In the genomic region with DNA sequence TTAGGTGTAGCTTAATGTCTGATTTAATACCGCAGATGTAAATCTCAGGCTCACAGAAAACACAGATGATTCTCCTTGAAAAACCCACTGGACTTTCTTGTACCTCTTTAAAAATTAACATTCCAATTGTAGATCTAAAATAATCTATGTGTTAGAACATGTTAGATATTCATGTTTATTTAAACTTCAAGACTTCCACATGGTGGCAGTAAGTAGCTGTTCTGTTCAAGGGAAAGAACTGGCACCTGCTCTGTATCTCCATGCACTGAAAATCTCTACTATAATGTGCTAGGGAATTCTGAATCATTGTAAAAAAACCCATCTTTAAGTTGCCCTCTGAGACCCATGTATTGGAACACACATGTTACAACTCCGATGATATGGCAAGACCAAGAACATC, we compare ENCODE assay signal across 11 cellular contexts.
DNase-seq lines count a peak whose midpoint lies in the region; ATAC-seq and TF ChIP-seq lines count a peak whose summit lies in the region.
"Had no signal": no experiment of that assay in that cellular context is flagged by ENCODE, and none has a peak within 500 bp of the region (broad histone marks: within the 10 kb centered on the region; RNA-seq: fewer than 3 reads in every experiment).

No MANE protein-coding gene starts in this region.

- WGBS in sigmoid colon, 2 donors, result 93 to 94% methylated on average over 2 of the region's 2 CpGs

- H4K20me1 ChIP-seq in PC-9 (ENCODE audit: insufficient read depth), result no peaks in the 10 kb centered on the region
- H4K20me1 ChIP-seq: BLaER1 treated with 17β-estradiol and CSF1 and Interleukin-3, amounts not matched to agents 10 nM and 100 nM had no signal

- no TSS peak for BruUV-seq in PC-9 (replicated peaks; lab: Mats Ljungman, UMichigan)

- no peak overlapping the region for H3K4me2 ChIP-seq in PC-9
- H3K4me2 ChIP-seq: BLaER1 treated with 17β-estradiol and CSF1 and Interleukin-3, amounts not matched to agents 10 nM and 100 nM had no signal

- POLR2A ChIA-PET in PC-9 (lab: Charles Lee; ENCODE audit: unreplicated experiment), result no interaction called here
- POLR2A ChIA-PET in CD8-positive, alpha-beta T cell (lab: Charles Lee), result no interaction called here

- H3K36me3 ChIP-seq in PC-9 (ENCODE audit: low read depth) (no peaks in the 10 kb centered on the region), upper lobe of right lung (no peaks in the 10 kb centered on the region), sigmoid colon (no peaks in the 10 kb centered on the region)
- H3K36me3 ChIP-seq in CD8-positive, alpha-beta T cell (ENCODE audit: insufficient read depth, low read length), result no peaks in the 10 kb centered on the region
- H3K36me3 ChIP-seq: BLaER1 treated with 17β-estradiol and CSF1 and Interleukin-3, amounts not matched to agents 10 nM and 100 nM had no signal

- ATAC-seq in upper lobe of right lung, result peak; percentile 37
- no peak for ATAC-seq in activated CD8-positive, alpha-beta memory T cell treated with anti-CD3 and anti-CD28 coated beads, Interleukin-2, amount 10 ng/mL, durations not matched to agents 7 days and 5 days
- no peak for ATAC-seq in CD8-positive, alpha-beta T cell
- ATAC-seq: esophagus mucosa had no signal

- H3K9me3 ChIP-seq in PC-9 (ENCODE audit: insufficient read depth, low read depth) (no peaks in the 10 kb centered on the region), upper lobe of right lung (no peaks in the 10 kb centered on the region), sigmoid colon (no peaks in the 10 kb centered on the region)
- no peaks in the 10 kb centered on the region for H3K9me3 ChIP-seq in CD8-positive, alpha-beta T cell (ENCODE audit: low read length)
- H3K9me3 ChIP-seq: BLaER1 treated with 17β-estradiol and CSF1 and Interleukin-3, amounts not matched to agents 10 nM and 100 nM had no signal

- H3K27me3 Mint-ChIP-seq in activated CD8-positive, alpha-beta memory T cell treated with anti-CD3 and anti-CD28 coated beads, Interleukin-2, amount 10 ng/mL, durations not matched to agents 7 days and 5 days, result no peaks in the 10 kb centered on the region
- no peaks in the 10 kb centered on the region for H3K27me3 Mint-ChIP-seq in CD8-positive, alpha-beta T cell (ENCODE audit: low read depth)
- H3K27me3 Mint-ChIP-seq: activated CD4-positive, alpha-beta memory T cell treated with anti-CD3 and anti-CD28 coated beads for 36 hours had no signal

- no peaks in the 10 kb centered on the region for H3K9me2 ChIP-seq in PC-9 (ENCODE audit: insufficient read depth)

- H3K27me3 ChIP-seq in PC-9 (ENCODE audit: insufficient read depth, low read depth), result no peaks in the 10 kb centered on the region
- no peaks in the 10 kb centered on the region for H3K27me3 ChIP-seq in upper lobe of right lung
- H3K27me3 ChIP-seq in sigmoid colon, result no peaks in the 10 kb centered on the region
- H3K27me3 ChIP-seq in CD8-positive, alpha-beta T cell (ENCODE audit: insufficient read depth, low read length), result no peaks in the 10 kb centered on the region
- H3K27me3 ChIP-seq: BLaER1 treated with 17β-estradiol and CSF1 and Interleukin-3, amounts not matched to agents 10 nM and 100 nM had no signal

- no peaks in the 10 kb centered on the region for H3F3A ChIP-seq in PC-9 (ENCODE audit: insufficient read depth, low read depth)

- no peak for TF ChIP-seq EP300 in sigmoid colon (IDR thresholded peaks at IDR 0.05)

- peaks cover 4% of the 10 kb centered on the region for H3K9me3 Mint-ChIP-seq in activated CD8-positive, alpha-beta memory T cell treated with anti-CD3 and anti-CD28 coated beads, Interleukin-2, amount 10 ng/mL, durations not matched to agents 7 days and 5 days (ENCODE audit: low read depth)
- H3K9me3 Mint-ChIP-seq in CD8-positive, alpha-beta T cell, result peaks cover 5% of the 10 kb centered on the region
- H3K9me3 Mint-ChIP-seq: activated CD4-positive, alpha-beta memory T cell treated with anti-CD3 and anti-CD28 coated beads for 36 hours had no signal

- H3K27ac ChIP-seq in PC-9 (no peak overlapping the region), upper lobe of right lung (no peak overlapping the region), sigmoid colon (no peak overlapping the region)
- H3K27ac ChIP-seq in CD8-positive, alpha-beta T cell (ENCODE audit: low read depth, low read length), result no peak overlapping the region
- H3K27ac ChIP-seq: BLaER1 treated with 17β-estradiol and CSF1 and Interleukin-3, amounts not matched to agents 10 nM and 100 nM had no signal

- no peaks in the 10 kb centered on the region for H3K4me1 ChIP-seq in PC-9 (replicated peaks; ENCODE audit: insufficient read depth)
- H3K4me1 ChIP-seq in upper lobe of right lung, result no peaks in the 10 kb centered on the region
- H3K4me1 ChIP-seq in sigmoid colon, result no peaks in the 10 kb centered on the region
- H3K4me1 ChIP-seq in CD8-positive, alpha-beta T cell (ENCODE audit: insufficient read depth, low read length), result no peaks in the 10 kb centered on the region
- H3K4me1 ChIP-seq: BLaER1 treated with 17β-estradiol and CSF1 and Interleukin-3, amounts not matched to agents 10 nM and 100 nM had no signal

- intact Hi-C loops in PC-9 (cut with micrococcal nuclease; ENCODE audit: unreplicated experiment) (no loop called here), upper lobe of right lung (cut with DNase I) (no loop called here), sigmoid colon (cut with DNase I) (no loop called here)
- intact Hi-C loops in CD8-positive, alpha-beta T cell (cut with DNase I, micrococcal nuclease), result no loop called here

- H3K4me1 Mint-ChIP-seq in activated CD8-positive, alpha-beta memory T cell treated with anti-CD3 and anti-CD28 coated beads, Interleukin-2, amount 10 ng/mL, durations not matched to agents 7 days and 5 days, result no peaks in the 10 kb centered on the region
- H3K4me1 Mint-ChIP-seq in CD8-positive, alpha-beta T cell (ENCODE audit: low read depth), result no peaks in the 10 kb centered on the region

- no peak for TF ChIP-seq POLR2A in sigmoid colon (IDR thresholded peaks at IDR 0.05)

- H3K27ac Mint-ChIP-seq in activated CD8-positive, alpha-beta memory T cell treated with anti-CD3 and anti-CD28 coated beads, Interleukin-2, amount 10 ng/mL, durations not matched to agents 7 days and 5 days, result no peak overlapping the region
- no peak overlapping the region for H3K27ac Mint-ChIP-seq in CD8-positive, alpha-beta T cell
- H3K27ac Mint-ChIP-seq: activated CD4-positive, alpha-beta memory T cell treated with anti-CD3 and anti-CD28 coated beads for 36 hours had no signal

- no peak overlapping the region for H3K4me3 ChIP-seq in PC-9
- no peak overlapping the region for H3K4me3 ChIP-seq in upper lobe of right lung
- H3K4me3 ChIP-seq in sigmoid colon, result no peak overlapping the region
- no peak overlapping the region for H3K4me3 ChIP-seq in CD8-positive, alpha-beta T cell (ENCODE audit: low read depth, low read length)
- H3K4me3 ChIP-seq: BLaER1 treated with 17β-estradiol and CSF1 and Interleukin-3, amounts not matched to agents 10 nM and 100 nM had no signal

- CTCF ChIA-PET in PC-9 (lab: Charles Lee), result no interaction called here
- CTCF ChIA-PET in activated CD8-positive, alpha-beta memory T cell treated with anti-CD3 and anti-CD28 coated beads, Interleukin-2, amount 10 ng/mL, durations not matched to agents 7 days and 5 days (lab: Charles Lee), result no interaction called here
- CTCF ChIA-PET in CD8-positive, alpha-beta T cell (lab: Charles Lee), result no interaction called here

- TF ChIP-seq CTCF in PC-9 (conservative IDR thresholded peaks at IDR 0.05), result 0 out of 2 replicates have a peak, but pooled peaks have one; percentile 26
- no peak for TF ChIP-seq CTCF in upper lobe of right lung (IDR thresholded peaks at IDR 0.05)
- no peak for TF ChIP-seq CTCF in sigmoid colon (IDR thresholded peaks at IDR 0.05)
- TF ChIP-seq CTCF in CD8-positive, alpha-beta T cell (IDR thresholded peaks at IDR 0.05), result no peak

- H3K36me3 Mint-ChIP-seq in activated CD8-positive, alpha-beta memory T cell treated with anti-CD3 and anti-CD28 coated beads, Interleukin-2, amount 10 ng/mL, durations not matched to agents 7 days and 5 days, result no peaks in the 10 kb centered on the region
- no peaks in the 10 kb centered on the region for H3K36me3 Mint-ChIP-seq in CD8-positive, alpha-beta T cell
- H3K36me3 Mint-ChIP-seq: activated CD4-positive, alpha-beta memory T cell treated with anti-CD3 and anti-CD28 coated beads for 36 hours had no signal

- no peaks in the 10 kb centered on the region for H3K79me2 ChIP-seq in PC-9 (ENCODE audit: low read depth)

- DNase-seq in SHP77 (lab: John Stamatoyannopoulos, UW) (peak; percentile 23 to 46), SHP77 treated with DMSO at 0.1 percent for 48 hours (lab: John Stamatoyannopoulos, UW) (no peak), PC-9 (no peak), globus pallidus (ENCODE audit: low spot score) (peak; percentile 2), upper lobe of right lung (no peak), sigmoid colon (no peak)
- DNase-seq in activated CD8-positive, alpha-beta memory T cell treated with anti-CD3 and anti-CD28 coated beads, Interleukin-2, amount 10 ng/mL, durations not matched to agents 7 days and 5 days, result no peak
- no peak for DNase-seq in CD8-positive, alpha-beta T cell
- DNase-seq: activated CD4-positive, alpha-beta memory T cell treated with anti-CD3 and anti-CD28 coated beads for 36 hours had no signal

- no peak overlapping the region for H2AFZ ChIP-seq in PC-9

- no peak overlapping the region for H3K4me3 Mint-ChIP-seq in activated CD8-positive, alpha-beta memory T cell treated with anti-CD3 and anti-CD28 coated beads, Interleukin-2, amount 10 ng/mL, durations not matched to agents 7 days and 5 days
- no peak overlapping the region for H3K4me3 Mint-ChIP-seq in CD8-positive, alpha-beta T cell
- H3K4me3 Mint-ChIP-seq: activated CD4-positive, alpha-beta memory T cell treated with anti-CD3 and anti-CD28 coated beads for 36 hours had no signal

Comparison
In these comparisons a context has a peak if more than half of its experiments do, and no peak if none do; other contexts are left out.
1. DNase-seq: peak in SHP77 (2 of 2) and globus pallidus (single experiment); none in SHP77 treated with DMSO at 0.1 percent for 48 hours (single experiment), PC-9 (0 of 2), upper lobe of right lung (single experiment), sigmoid colon (single experiment), activated CD8-positive, alpha-beta memory T cell treated with anti-CD3 and anti-CD28 coated beads, Interleukin-2, amount 10 ng/mL, durations not matched to agents 7 days and 5 days (single experiment) and CD8-positive, alpha-beta T cell (0 of 7).